8 cellular contexts compared by ENCODE assay signal in genomic region chr10:124744688-124745055, GRCh38. TPM values are rescaled to one million over a fixed set of nuclear protein-coding genes. Genes with fewer than 3 reads are reported as not detected.
A peak's percentile ranks its signal among the peaks of the same experiment; 100 is the strongest.
DNase-seq lines count a peak whose midpoint lies in the region; ATAC-seq, FAIRE-seq and TF ChIP-seq lines count a peak whose summit lies in the region.

No MANE protein-coding gene starts in this region.

- in situ Hi-C loops in astrocyte of the cerebellum (cut with HindIII; ENCODE audit: low sequenced_read_pairs) = no loop called here

- no peak for ATAC-seq in HG03025 (IDR thresholded peaks at IDR 0.05; ENCODE audit: low FRiP score, unreplicated experiment)

- no peak for TF ChIP-seq POLR2A in stomach (IDR thresholded peaks at IDR 0.05)

- FAIRE-seq in islet of Langerhans (lab: Jason Lieb, UNC) = peak; percentile 24

- WGBS in stomach, 5 donors = 0 to 3% (median 1%) methylated on average over 8 of the region's 8 CpGs

- DNase-seq in AG08395 (ENCODE audit: low spot score) (peak; percentile 59), HT-29 (ENCODE audit: low spot score) (peak; percentile 71), astrocyte of the cerebellum (ENCODE audit: low read depth) (peak; percentile 40), stomach (no peak), nucleus accumbens (lab: John Stamatoyannopoulos, UW) (no peak), COLO829 (ENCODE audit: low spot score) (no peak)

- no peak for TF ChIP-seq EP300 in stomach (IDR thresholded peaks at IDR 0.05)

- no peaks in the 10 kb centered on the region for H3K9me3 ChIP-seq in stomach

- peaks cover 42 to 67% (median 55%) of the 10 kb centered on the region in 4 donors for H3K4me1 ChIP-seq in stomach

- H3K27ac ChIP-seq in stomach = peak overlapping the region; percentile 87 to 97 (median 90)

- intact Hi-C loops in stomach (cut with DNase I; ENCODE audit: low total_unique reads) = loop anchor here (5.0 kb wide), 1 partner anchor 207 kb away; no protein-coding TSS in a partner anchor

- TF ChIP-seq CTCF in astrocyte of the cerebellum (IDR thresholded peaks at IDR 0.05; ENCODE audit: low read depth, low read length, missing control alignments) = no peak
- no peak for TF ChIP-seq CTCF in stomach (IDR thresholded peaks at IDR 0.05)

- no peaks in the 10 kb centered on the region for H3K27me3 ChIP-seq in stomach

- peak overlapping the region; percentile 58 for H3K4me3 ChIP-seq in astrocyte of the cerebellum (ENCODE audit: low read depth, low read length)
- peak overlapping the region; percentile 58 to 88 (median 74) for H3K4me3 ChIP-seq in stomach

- peaks cover 0 to 7% (median 6%) of the 10 kb centered on the region in 4 donors for H3K36me3 ChIP-seq in stomach

RNA-seq across cellular contexts. Expression of gene FAM53B, which starts 0.5 kb away (rescaled TPM):
- 17.8 and 20.2 TPM in 2 replicates for total RNA-seq in HT-29 (2014; rRNA removed; shearing (Covaris generic))
- total RNA-seq in stomach = 10 to 100 TPM in 4 of 5 donors, 1 to 10 TPM in 1; 9.4 to 46.9 (median 19.3) TPM
- polyA plus RNA-seq in stomach = 1 to 10 TPM; 5.7 to 9.3 (median 8.2) TPM

RNA-seq across cellular contexts. Expression of gene EEF1AKMT2, which starts 47.0 kb away (rescaled TPM):
- 10.7 and 14.0 TPM in 2 replicates for total RNA-seq in HT-29 (2014; rRNA removed; shearing (Covaris generic))
- 10 to 100 TPM in 4 of 5 donors, 1 to 10 TPM in 1; 7.6 to 47.9 (median 18.0) TPM for total RNA-seq in stomach
- polyA plus RNA-seq in stomach = 10 to 100 TPM; 11.3 to 13.3 (median 11.6) TPM

RNA-seq across cellular contexts. Expression of gene ABRAXAS2, which starts 56.9 kb away (rescaled TPM):
- 4.1 and 5.1 TPM in 2 replicates for total RNA-seq in HT-29 (2014; rRNA removed; shearing (Covaris generic))
- 10 to 100 TPM in 2 of 5 donors, 1 to 10 TPM in 2, under 1 TPM in 1; 0.29 to 20.5 (median 7.0) TPM for total RNA-seq in stomach
- 1 to 10 TPM; 5.2 to 5.9 (median 5.5) TPM for polyA plus RNA-seq in stomach

Comparison
In these comparisons a context has a peak if more than half of its experiments do, and no peak if none do; other contexts are left out.
1. DNase-seq: peak in AG08395 (single experiment), HT-29 (single experiment) and astrocyte of the cerebellum (single experiment); none in stomach (single experiment), nucleus accumbens (0 of 56) and COLO829 (single experiment).